1 cellular context compared by ENCODE assay signal in the genomic region with DNA sequence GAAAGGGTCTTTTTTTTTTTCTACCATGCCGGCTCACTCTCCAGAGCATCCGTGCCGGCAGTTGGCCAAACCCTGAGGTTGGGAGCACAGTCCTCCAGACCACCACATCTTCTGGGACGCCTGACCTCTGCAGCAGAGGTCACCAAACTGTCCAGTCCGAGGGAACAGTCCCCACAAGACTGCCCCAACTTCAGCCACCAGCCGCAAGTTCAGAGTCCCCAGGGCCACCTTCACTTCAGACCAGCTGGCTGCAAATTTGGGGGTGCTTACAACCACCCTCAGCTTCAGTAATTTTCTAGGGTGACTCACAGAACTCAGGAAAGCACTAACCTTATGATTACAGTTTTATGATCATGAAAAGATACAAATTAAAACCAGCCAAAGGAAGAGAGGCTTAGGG.
TF ChIP-seq lines count a peak whose summit lies in the region.

No MANE protein-coding gene starts in this region.

TF ChIP-seq in H1, 55 proteins besides CTCF, POLR2A, EP300 and RAD21 (continued from another document):
- TF ChIP-seq, protein P1, sequence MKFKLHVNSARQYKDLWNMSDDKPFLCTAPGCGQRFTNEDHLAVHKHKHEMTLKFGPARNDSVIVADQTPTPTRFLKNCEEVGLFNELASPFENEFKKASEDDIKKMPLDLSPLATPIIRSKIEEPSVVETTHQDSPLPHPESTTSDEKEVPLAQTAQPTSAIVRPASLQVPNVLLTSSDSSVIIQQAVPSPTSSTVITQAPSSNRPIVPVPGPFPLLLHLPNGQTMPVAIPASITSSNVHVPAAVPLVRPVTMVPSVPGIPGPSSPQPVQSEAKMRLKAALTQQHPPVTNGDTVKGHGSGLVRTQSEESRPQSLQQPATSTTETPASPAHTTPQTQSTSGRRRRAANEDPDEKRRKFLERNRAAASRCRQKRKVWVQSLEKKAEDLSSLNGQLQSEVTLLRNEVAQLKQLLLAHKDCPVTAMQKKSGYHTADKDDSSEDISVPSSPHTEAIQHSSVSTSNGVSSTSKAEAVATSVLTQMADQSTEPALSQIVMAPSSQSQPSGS (IDR thresholded peaks at IDR 0.05; ENCODE audit: low read length), result no peak
- TF ChIP-seq SP4 (IDR thresholded peaks at IDR 0.05; ENCODE audit: low read length) (no peak), SRF (IDR thresholded peaks at IDR 0.05; ENCODE audit: low read depth, low read length) (no peak), POU5F1 (IDR thresholded peaks at IDR 0.05; ENCODE audit: low read depth, low read length) (no peak), SIRT6 (IDR thresholded peaks at IDR 0.05; ENCODE audit: low read length) (no peak), SAP30 (IDR thresholded peaks at IDR 0.05; ENCODE audit: insufficient read depth, insufficient replicate concordance, low read length) (no peak), TCF12 (IDR thresholded peaks at IDR 0.05; ENCODE audit: low read depth, low read length) (no peak), JUN (IDR thresholded peaks at IDR 0.05; ENCODE audit: low read depth, low read length) (no peak), CBX5 (IDR thresholded peaks at IDR 0.05; ENCODE audit: low read depth, low read length) (no peak), CTBP2 (IDR thresholded peaks at IDR 0.05; ENCODE audit: borderline replicate concordance, insufficient read depth, insufficient read length, low read length) (no peak), POLR2AphosphoS5 (IDR thresholded peaks at IDR 0.05; ENCODE audit: low read depth, low read length) (no peak), NRF1 (IDR thresholded peaks at IDR 0.05; ENCODE audit: low read depth, low read length) (no peak), MAFK (IDR thresholded peaks at IDR 0.05; ENCODE audit: low read depth, low read length) (no peak)
- TF ChIP-seq, protein P2, sequence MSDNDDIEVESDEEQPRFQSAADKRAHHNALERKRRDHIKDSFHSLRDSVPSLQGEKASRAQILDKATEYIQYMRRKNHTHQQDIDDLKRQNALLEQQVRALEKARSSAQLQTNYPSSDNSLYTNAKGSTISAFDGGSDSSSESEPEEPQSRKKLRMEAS (IDR thresholded peaks at IDR 0.05), result no peak
